Comparison of ENCODE assay signal across 8 cellular contexts in the genomic region with DNA sequence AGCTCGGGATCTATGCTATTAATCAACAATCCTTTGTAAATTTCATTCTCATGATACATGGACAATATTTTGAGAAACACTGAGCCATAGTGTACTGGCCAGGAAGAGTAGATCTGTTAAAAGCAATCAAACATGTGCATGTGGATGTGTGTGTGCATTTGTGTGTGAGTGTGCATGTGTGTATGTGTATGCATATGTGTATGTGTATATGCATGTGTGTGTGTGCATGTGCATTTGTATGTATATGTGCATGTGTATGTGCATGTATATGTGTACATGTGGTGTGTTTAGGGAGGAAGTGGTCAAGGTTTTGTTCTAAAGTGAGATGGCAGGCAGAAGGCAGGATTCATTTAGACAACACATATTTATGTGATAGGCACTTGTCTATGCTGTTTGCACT.
"Had no signal": no experiment of that assay in that cellular context is flagged by ENCODE, and none has a peak within 500 bp of the region (broad histone marks: within the 10 kb centered on the region; RNA-seq: fewer than 3 reads in every experiment).

No MANE protein-coding gene starts in this region.

- H3K4me3 ChIP-seq: GM23248, HAP-1 had no signal

- H3K9ac ChIP-seq: GM23248, KMS-11 had no signal

- H3K4me2 ChIP-seq: KMS-11 had no signal

- H2AFZ ChIP-seq: GM23248 had no signal

- ATAC-seq: HCT116 had no signal

- DNase-seq: GM23248, GOT3, H7, KBM-7 had no signal

- H3K9me3 ChIP-seq: HAP-1 had no signal

- H3K27ac ChIP-seq: GM23248, HL-60, KMS-11 had no signal

- H3K36me3 ChIP-seq: HAP-1 had no signal
